1 cellular context compared by ENCODE assay signal in the genomic region with DNA sequence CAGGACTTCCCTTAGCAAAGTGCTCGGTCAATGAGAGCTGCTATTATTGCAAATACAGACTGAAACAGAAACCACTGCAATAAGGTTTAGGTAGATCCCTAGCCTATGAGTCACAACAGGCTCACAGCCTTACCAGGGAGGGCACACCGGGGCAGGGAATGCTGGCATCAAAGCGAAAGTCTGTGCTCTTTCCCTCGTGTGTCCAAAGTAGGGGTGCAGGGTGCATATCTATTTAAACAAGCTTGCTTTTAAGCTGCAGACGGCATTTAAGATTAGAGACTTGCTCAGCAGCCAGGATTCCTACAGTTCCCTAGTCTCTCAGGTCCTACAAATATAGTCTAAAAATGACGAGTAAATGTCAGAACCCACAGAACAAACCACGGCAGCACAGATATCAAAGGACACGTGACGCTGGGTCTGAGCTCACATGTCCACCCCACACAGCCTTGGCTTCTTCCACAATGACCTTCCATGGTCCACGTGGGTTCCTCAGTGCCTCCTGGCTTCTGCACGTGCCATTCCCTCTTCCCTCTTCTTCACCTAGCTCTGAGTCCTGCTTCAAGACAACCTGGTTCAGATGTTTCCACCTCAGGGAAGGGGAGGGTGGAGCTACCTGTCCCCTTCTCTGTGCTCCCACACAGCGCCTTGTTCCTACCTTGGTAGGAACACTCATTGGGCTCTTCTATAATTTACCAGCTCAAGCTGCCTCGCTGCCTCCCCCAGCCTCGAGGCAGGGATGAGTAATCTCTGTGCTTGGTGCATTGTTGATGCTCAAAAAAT.
TF ChIP-seq lines count a peak whose summit lies in the region.

No MANE protein-coding gene starts in this region.

TF ChIP-seq in WTC11, 78 proteins besides CTCF, POLR2A, EP300 and RAD21 (continued from another document):
- no peak for TF ChIP-seq TP53 (CRISPR knock-in tag; IDR thresholded peaks at IDR 0.05)
- no peak for TF ChIP-seq NR2C2 (CRISPR knock-in tag; IDR thresholded peaks at IDR 0.05)
- TF ChIP-seq, protein P1, sequence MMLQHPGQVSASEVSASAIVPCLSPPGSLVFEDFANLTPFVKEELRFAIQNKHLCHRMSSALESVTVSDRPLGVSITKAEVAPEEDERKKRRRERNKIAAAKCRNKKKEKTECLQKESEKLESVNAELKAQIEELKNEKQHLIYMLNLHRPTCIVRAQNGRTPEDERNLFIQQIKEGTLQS (CRISPR knock-in tag; conservative IDR thresholded peaks at IDR 0.05) = no peak
